ENCODE assay signal across 8 cellular contexts in the genomic region with DNA sequence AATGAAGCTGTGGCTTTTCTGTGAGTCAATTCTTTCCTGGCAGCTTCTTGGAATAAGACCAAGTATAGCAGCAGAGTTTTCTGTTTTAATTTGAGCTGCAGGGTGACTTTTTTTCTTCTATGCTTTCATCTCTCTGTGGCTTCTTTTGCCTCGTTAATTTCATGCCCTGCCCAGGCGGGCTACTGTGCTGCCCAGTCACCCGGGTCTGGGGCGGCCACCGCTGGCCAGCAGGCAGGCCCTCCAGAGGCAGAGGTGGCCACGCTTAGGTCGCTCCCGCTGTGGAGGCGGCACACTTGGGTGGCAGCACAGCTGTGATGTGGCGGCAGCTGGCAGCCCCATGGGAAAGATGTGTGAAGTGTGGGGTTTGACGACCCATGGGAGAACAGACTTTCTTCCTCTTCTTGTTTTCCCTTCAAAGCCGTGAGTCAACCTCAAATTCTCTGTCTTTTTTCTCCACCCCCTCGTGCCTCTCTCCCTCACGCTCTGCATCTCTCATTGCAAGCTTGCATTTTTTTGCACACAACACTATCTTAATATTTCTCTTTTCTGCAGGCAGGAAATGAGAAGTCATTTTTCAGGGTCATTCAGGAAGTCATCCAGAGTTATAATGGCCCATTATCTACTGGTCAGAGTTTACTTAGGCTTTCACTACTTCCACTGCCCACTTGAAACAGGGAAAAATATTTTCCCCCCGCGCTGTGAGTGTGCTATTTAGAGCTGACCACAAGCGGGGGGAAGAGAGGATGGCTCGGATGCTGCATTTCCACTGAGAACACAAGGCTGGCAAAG.
DNase-seq lines count a peak whose midpoint lies in the region; ATAC-seq and TF ChIP-seq lines count a peak whose summit lies in the region.

No MANE protein-coding gene starts in this region.

- ATAC-seq in GM21381 (IDR thresholded peaks at IDR 0.05; ENCODE audit: unreplicated experiment) (peak; percentile 66), upper lobe of left lung (ENCODE audit: low FRiP score in 2 of 2) (peak; percentile 50 to 74)

- DNase-seq in GM12865 (ENCODE audit: low read depth) (peak; percentile 73), HS-5 (ENCODE audit: low read depth) (peak; percentile 38), ascending aorta (ENCODE audit: low spot score in 2 of 2) (no peak), kidney glomerular epithelial cell (lab: John Stamatoyannopoulos, UW) (peak; percentile 98), upper lobe of left lung (peak in 1 of 2 donors; percentile 84), H7 (no peak), NCI-H1694 (lab: John Stamatoyannopoulos, UW) (no peak)

- peaks cover 5 to 32% of the 10 kb centered on the region in 2 donors for H3K4me1 ChIP-seq in ascending aorta
- peaks cover 35 to 48% (median 38%) of the 10 kb centered on the region in 4 donors for H3K4me1 ChIP-seq in upper lobe of left lung

- WGBS in upper lobe of left lung, 2 donors, result 11 to 20% methylated on average over 17 to 18 of the region's 18 CpGs

- H3K27ac ChIP-seq in ascending aorta (peak overlapping the region; percentile 15 to 73), upper lobe of left lung (peak overlapping the region; percentile 59 to 82 (median 70))

- no peaks in the 10 kb centered on the region for H3K27me3 ChIP-seq in ascending aorta
- H3K27me3 ChIP-seq in upper lobe of left lung, result no peaks in the 10 kb centered on the region
- H3K27me3 ChIP-seq in H7 (ENCODE audit: control insufficient read depth, insufficient read depth, low read length), result no peaks in the 10 kb centered on the region

- no peaks in the 10 kb centered on the region for H3K36me3 ChIP-seq in ascending aorta
- no peaks in the 10 kb centered on the region for H3K36me3 ChIP-seq in upper lobe of left lung
- H3K36me3 ChIP-seq in H7 (replicated peaks; ENCODE audit: control insufficient read depth, insufficient read depth, low read length), result no peaks in the 10 kb centered on the region

- TF ChIP-seq EP300 in upper lobe of left lung (IDR thresholded peaks at IDR 0.05), result no peak

- intact Hi-C loops in ascending aorta (cut with DNase I), result loop anchor here (5.0 kb wide), 1 partner anchor 41 kb away; no protein-coding TSS in a partner anchor

- TF ChIP-seq CTCF in GM12865 (IDR thresholded peaks at IDR 0.05; ENCODE audit: insufficient read depth, low read depth, low read length, missing control alignments) (no peak), ascending aorta (IDR thresholded peaks at IDR 0.05) (no peak), upper lobe of left lung (IDR thresholded peaks at IDR 0.05) (no peak)

- H3K4me3 ChIP-seq in GM12865 (ENCODE audit: low read depth, low read length), result peak overlapping the region; percentile 11
- peak overlapping the region; percentile 35 to 53 for H3K4me3 ChIP-seq in ascending aorta
- H3K4me3 ChIP-seq in upper lobe of left lung, result peak overlapping the region in 1 of 4 donors; percentile 31
- no peak overlapping the region for H3K4me3 ChIP-seq in H7 (ENCODE audit: insufficient read depth, low read depth, low read length)

- TF ChIP-seq POLR2A in upper lobe of left lung (IDR thresholded peaks at IDR 0.05), result no peak

- no peaks in the 10 kb centered on the region for H3K9me3 ChIP-seq in ascending aorta
- no peaks in the 10 kb centered on the region for H3K9me3 ChIP-seq in upper lobe of left lung

Comparison
In these comparisons a context has a peak if more than half of its experiments do, and no peak if none do; other contexts are left out.
1. DNase-seq: peak in GM12865 (single experiment), HS-5 (single experiment) and kidney glomerular epithelial cell (single experiment); none in ascending aorta (0 of 2), H7 (single experiment) and NCI-H1694 (single experiment).